In the genomic region with DNA sequence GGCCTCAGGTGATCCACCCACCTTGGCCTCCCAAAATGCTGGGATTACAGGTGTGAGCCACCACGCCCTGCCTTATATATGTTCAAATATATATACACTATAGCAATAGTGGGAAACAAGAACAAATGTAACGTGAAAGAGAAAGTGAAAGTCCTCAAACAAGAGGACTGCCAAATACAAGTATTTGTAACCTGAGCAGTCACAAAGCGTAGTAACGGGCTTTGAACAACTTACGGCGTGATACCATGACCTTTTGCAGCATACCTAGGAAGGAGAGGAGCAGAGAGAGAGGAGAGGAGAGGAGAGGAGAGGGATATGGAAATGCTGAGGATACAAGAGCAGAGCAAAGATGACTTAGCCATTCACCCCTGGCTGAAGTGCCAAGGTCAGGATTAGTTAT, we compare ENCODE assay signal across 8 cellular contexts.
A peak's percentile ranks its signal among the peaks of the same experiment; 100 is the strongest.
DNase-seq lines count a peak whose midpoint lies in the region; ATAC-seq and TF ChIP-seq lines count a peak whose summit lies in the region.

No MANE protein-coding gene starts in this region.

- 26 to 36% methylated on average over 6 of the region's 6 CpGs for WGBS in esophagus squamous epithelium, 2 donors

- H3K27ac ChIP-seq in esophagus squamous epithelium, result no peak overlapping the region

- TF ChIP-seq CTCF in epithelial cell of proximal tubule (conservative IDR thresholded peaks at IDR 0.05; ENCODE audit: low read depth, low read length) (no peak), esophagus squamous epithelium (IDR thresholded peaks at IDR 0.05) (no peak)

- no peaks in the 10 kb centered on the region for H3K27me3 Mint-ChIP-seq in stimulated activated naive CD8-positive, alpha-beta T cell treated with anti-CD3 and anti-CD28 coated beads, Interleukin-15, Interleukin-2, amounts not matched to agents 100 ng/mL and 50 ng/mL, for 24 hours
- no peaks in the 10 kb centered on the region for H3K27me3 Mint-ChIP-seq in IgD-negative memory B cell

- no peak for DNase-seq in stimulated activated naive CD8-positive, alpha-beta T cell treated with anti-CD3 and anti-CD28 coated beads, Interleukin-15, Interleukin-2, amounts not matched to agents 100 U/mL and 50 U/mL, for 24 hours
- no peak for DNase-seq in epithelial cell of proximal tubule (ENCODE audit: low read depth)
- DNase-seq in esophagus squamous epithelium (lab: John Stamatoyannopoulos, UW), result no peak
- DNase-seq in stimulated activated CD4-positive, alpha-beta T cell treated with anti-CD3 and anti-CD28 coated beads, Interleukin-12 subunit alpha, Interleukin-12 subunit beta, amount 100 ng/mL, for 4 hours, result no peak
- no peak for DNase-seq in NK-92 (lab: John Stamatoyannopoulos, UW; ENCODE audit: unreplicated experiment)

- H3K9me3 ChIP-seq in esophagus squamous epithelium, result no peaks in the 10 kb centered on the region

- peak overlapping the region; percentile 61 for H3K4me3 Mint-ChIP-seq in stimulated activated naive CD8-positive, alpha-beta T cell treated with anti-CD3 and anti-CD28 coated beads, Interleukin-15, Interleukin-2, amounts not matched to agents 100 ng/mL and 50 ng/mL, for 24 hours
- peak overlapping the region in 3 of 4 donors; percentile 11 to 57 (median 36) for H3K4me3 Mint-ChIP-seq in IgD-negative memory B cell

- H3K4me3 ChIP-seq in epithelial cell of proximal tubule (ENCODE audit: low read depth, low read length), result peak overlapping the region; percentile 42
- peak overlapping the region in 1 of 4 donors; percentile 31 for H3K4me3 ChIP-seq in esophagus squamous epithelium

- no peaks in the 10 kb centered on the region for H3K27me3 ChIP-seq in esophagus squamous epithelium

- no peaks in the 10 kb centered on the region for H3K4me1 ChIP-seq in esophagus squamous epithelium

- TF ChIP-seq POLR2A in esophagus squamous epithelium (IDR thresholded peaks at IDR 0.05), result no peak

- peak overlapping the region; percentile 56 for H3K27ac Mint-ChIP-seq in stimulated activated naive CD8-positive, alpha-beta T cell treated with anti-CD3 and anti-CD28 coated beads, Interleukin-15, Interleukin-2, amounts not matched to agents 100 ng/mL and 50 ng/mL, for 24 hours
- H3K27ac Mint-ChIP-seq in IgD-negative memory B cell, result peak overlapping the region in 1 of 3 donors; percentile 21

- H3K9me3 Mint-ChIP-seq in stimulated activated naive CD8-positive, alpha-beta T cell treated with anti-CD3 and anti-CD28 coated beads, Interleukin-15, Interleukin-2, amounts not matched to agents 100 ng/mL and 50 ng/mL, for 24 hours, result peaks cover 3% of the 10 kb centered on the region
- H3K9me3 Mint-ChIP-seq in IgD-negative memory B cell, result peaks cover 0 to 4% (median 1%) of the 10 kb centered on the region in 3 donors

- intact Hi-C loops in esophagus squamous epithelium (cut with DNase I), result no loop called here

- H3K4me1 Mint-ChIP-seq in stimulated activated naive CD8-positive, alpha-beta T cell treated with anti-CD3 and anti-CD28 coated beads, Interleukin-15, Interleukin-2, amounts not matched to agents 100 ng/mL and 50 ng/mL, for 24 hours (ENCODE audit: low read depth), result peaks cover 6% of the 10 kb centered on the region
- peaks cover 0 to 6% (median 0%) of the 10 kb centered on the region in 3 donors for H3K4me1 Mint-ChIP-seq in IgD-negative memory B cell

- H3K36me3 ChIP-seq in esophagus squamous epithelium, result no peaks in the 10 kb centered on the region

- no peaks in the 10 kb centered on the region for H3K36me3 Mint-ChIP-seq in stimulated activated naive CD8-positive, alpha-beta T cell treated with anti-CD3 and anti-CD28 coated beads, Interleukin-15, Interleukin-2, amounts not matched to agents 100 ng/mL and 50 ng/mL, for 24 hours (ENCODE audit: low read depth)
- H3K36me3 Mint-ChIP-seq in IgD-negative memory B cell, result no peaks in the 10 kb centered on the region

- ATAC-seq in stimulated activated naive CD8-positive, alpha-beta T cell treated with anti-CD3 and anti-CD28 coated beads, Interleukin-15, Interleukin-2, amounts not matched to agents 100 U/mL and 50 U/mL, for 24 hours, result no peak
- no peak for ATAC-seq in HG03108 (IDR thresholded peaks at IDR 0.05; ENCODE audit: unreplicated experiment)
